ENCODE assay signal across 25 cellular contexts in the genomic region with DNA sequence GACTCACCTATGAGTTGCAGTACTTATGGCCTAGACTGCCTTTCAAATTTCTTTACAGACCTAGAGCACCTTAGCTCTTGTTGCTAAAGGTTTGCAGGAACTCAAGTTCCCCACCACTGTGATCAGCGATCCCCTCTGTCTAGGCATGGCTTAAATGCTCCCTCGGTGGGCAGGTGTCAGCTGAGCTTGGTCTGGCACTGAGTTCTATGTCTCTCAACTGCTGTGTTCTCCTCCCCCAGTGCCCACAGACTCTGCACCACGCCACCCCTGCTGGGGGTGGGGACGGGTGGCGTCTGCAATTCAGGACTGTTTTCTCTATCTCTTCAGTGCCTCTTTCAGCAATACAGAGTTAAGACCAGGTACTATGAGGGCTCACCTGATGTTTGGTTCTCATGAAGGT. TPM values are rescaled to one million over a fixed set of nuclear protein-coding genes. Genes with fewer than 3 reads are reported as not detected.
"Had no signal": no experiment of that assay in that cellular context is flagged by ENCODE, and none has a peak within 500 bp of the region (broad histone marks: within the 10 kb centered on the region; RNA-seq: fewer than 3 reads in every experiment).

No MANE protein-coding gene starts in this region.

- DNase-seq: KBM-7, MV-4-11, NCI-H1048, NCI-H1105, NCI-H1417, NCI-H1436 treated with DMSO at 0.1 percent for 48 hours, NCI-H1694, NCI-H187 treated with DMSO at 0.1 percent for 48 hours, NCI-H2081, NCI-H2107, NCI-H226, NCI-H446, NCI-H510A, NCI-H524 treated with DMSO at 0.1 percent for 48 hours, NCI-H69, NCI-H774, Right ventricle myocardium superior, RPMI8226, SIG-M5 had no signal

- H3K4me1 ChIP-seq: SJSA1 had no signal

- H3K27ac ChIP-seq: SJSA1, SK-N-MC had no signal

- FAIRE-seq: RCC 7860 had no signal

- H3K9me3 ChIP-seq: SJSA1 had no signal

- H3K4me3 ChIP-seq: SJSA1, SK-N-MC had no signal

- H3K36me3 ChIP-seq: SJSA1 had no signal

RNA-seq across cellular contexts. Expression of gene TMEM271, which starts 30.5 kb away (rescaled TPM):
- total RNA-seq: HT-29, LHCN-M2, MCF 10A, Right ventricle myocardium superior, SJSA1 had no signal
